Comparison of ENCODE assay signal across 15 cellular contexts in the genomic region with DNA sequence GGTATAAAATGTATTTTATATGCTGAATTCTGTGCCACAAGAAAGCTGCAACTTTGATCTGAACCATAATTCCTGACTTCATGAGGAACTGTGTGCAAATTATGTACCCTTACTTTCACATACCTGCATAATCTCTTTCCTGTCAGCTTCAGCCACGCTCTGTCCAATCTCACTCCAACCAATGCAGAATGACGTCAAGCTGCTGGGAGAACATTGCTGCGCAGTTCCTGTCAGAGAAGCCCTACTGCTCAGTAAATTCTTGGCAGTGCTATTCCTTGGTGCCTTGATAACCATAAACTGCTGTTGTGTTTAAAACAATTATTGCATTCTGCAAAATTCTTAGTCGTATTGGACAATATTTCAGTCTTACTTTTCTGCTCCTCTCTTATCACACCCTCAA.
A peak's percentile ranks its signal among the peaks of the same experiment; 100 is the strongest.
DNase-seq lines count a peak whose midpoint lies in the region; ATAC-seq and TF ChIP-seq lines count a peak whose summit lies in the region.
"Had no signal": no experiment of that assay in that cellular context is flagged by ENCODE, and none has a peak within 500 bp of the region (broad histone marks: within the 10 kb centered on the region; RNA-seq: fewer than 3 reads in every experiment).

No MANE protein-coding gene starts in this region.

- H3K4me1 Mint-ChIP-seq in CD4-positive, alpha-beta memory T cell: no peaks in the 10 kb centered on the region
- H3K4me1 Mint-ChIP-seq in endodermal cell: peaks cover 32% of the 10 kb centered on the region
- H3K4me1 Mint-ChIP-seq: activated T-helper 17 cell treated with anti-CD3 and anti-CD28 coated beads, Interleukin-2, amount 50 U/mL, for 72 hours had no signal

- H3K9ac ChIP-seq in muscle layer of colon (ENCODE audit: low read length) (no peak overlapping the region), endodermal cell (ENCODE audit: extremely low read depth, low read length, poor library complexity, severe bottlenecking) (no peak overlapping the region)

- TF ChIP-seq CTCF in fibroblast of villous mesenchyme (IDR thresholded peaks at IDR 0.05; ENCODE audit: insufficient read depth, low read depth, low read length) (no peak), endodermal cell (conservative IDR thresholded peaks at IDR 0.05) (no peak)

- peaks cover 5 to 43% (median 15%) of the 10 kb centered on the region in 8 donors for H3K9me3 Mint-ChIP-seq in CD4-positive, alpha-beta memory T cell
- no peaks in the 10 kb centered on the region for H3K9me3 Mint-ChIP-seq in endodermal cell
- H3K9me3 Mint-ChIP-seq: type B pancreatic cell had no signal

- H3K4me1 ChIP-seq in muscle layer of colon (ENCODE audit: insufficient read depth, low read length): peaks cover 27% of the 10 kb centered on the region
- no peaks in the 10 kb centered on the region for H3K4me1 ChIP-seq in CD4-positive, alpha-beta memory T cell (ENCODE audit: insufficient read depth, low read length)
- H3K4me1 ChIP-seq in endodermal cell (ENCODE audit: control insufficient read depth, insufficient read depth, low read length): peaks cover 4% of the 10 kb centered on the region

- POLR2A ChIA-PET in CD4-positive, alpha-beta memory T cell (lab: Charles Lee; ENCODE audit: partially characterized antibody): no interaction called here

- H3K27ac ChIP-seq in muscle layer of colon (ENCODE audit: low read depth, low read length): peak overlapping the region; percentile 64
- no peak overlapping the region for H3K27ac ChIP-seq in CD4-positive, alpha-beta memory T cell (ENCODE audit: low read depth, low read length)
- H3K27ac ChIP-seq in endodermal cell (ENCODE audit: low read depth, low read length): no peak overlapping the region

- 91 to 93% methylated on average over 3 to 4 of the region's 4 CpGs for WGBS in endodermal cell (ENCODE audit: insufficient coverage in 1 of 2, insufficient read length in 1 of 2), 2 experiments

- no peaks in the 10 kb centered on the region for H3K36me3 Mint-ChIP-seq in CD4-positive, alpha-beta memory T cell
- H3K36me3 Mint-ChIP-seq in endodermal cell (ENCODE audit: low read depth): no peaks in the 10 kb centered on the region
- H3K36me3 Mint-ChIP-seq: CD8-positive, alpha-beta T cell; type B pancreatic cell had no signal

- intact Hi-C loops in Right ventricle myocardium inferior (cut with DNase I) (no loop called here), cardiac septum (cut with DNase I) (no loop called here)
- intact Hi-C loops in CD4-positive, alpha-beta memory T cell (cut with micrococcal nuclease): no loop called here

- no peaks in the 10 kb centered on the region for H3K36me3 ChIP-seq in muscle layer of colon (ENCODE audit: insufficient read depth, low read length)
- H3K36me3 ChIP-seq in CD4-positive, alpha-beta memory T cell (ENCODE audit: insufficient read depth, low read length): no peaks in the 10 kb centered on the region
- no peaks in the 10 kb centered on the region for H3K36me3 ChIP-seq in endodermal cell (ENCODE audit: control insufficient read depth, insufficient read depth, low read length)

- no peak for DNase-seq in Right ventricle myocardium inferior (ENCODE audit: missing footprints)
- no peak for DNase-seq in cardiac septum (ENCODE audit: low spot score)
- peak; percentile 71 for DNase-seq in fibroblast of villous mesenchyme (ENCODE audit: low read depth)
- no peak for DNase-seq in CD4-positive, alpha-beta memory T cell
- DNase-seq in endodermal cell: no peak
- no peak for DNase-seq in SKM-1 (lab: John Stamatoyannopoulos, UW; ENCODE audit: unreplicated experiment)
- DNase-seq in stimulated activated naive CD8-positive, alpha-beta T cell treated with anti-CD3 and anti-CD28 coated beads, Interleukin-15, Interleukin-2, amounts not matched to agents 100 U/mL and 50 U/mL, for 24 hours: no peak
- DNase-seq: activated CD8-positive, alpha-beta T cell treated with anti-CD3 and anti-CD28 coated beads for 36 hours; CD8-positive, alpha-beta T cell; EL; midbrain; stimulated activated CD8-positive, alpha-beta memory T cell treated with anti-CD3 and anti-CD28 coated beads, Interleukin-4, amount 100 ng/mL, for 48 hours had no signal

- H3K27me3 Mint-ChIP-seq in CD4-positive, alpha-beta memory T cell: no peaks in the 10 kb centered on the region
- no peaks in the 10 kb centered on the region for H3K27me3 Mint-ChIP-seq in endodermal cell (ENCODE audit: insufficient read depth)
- H3K27me3 Mint-ChIP-seq: activated CD8-positive, alpha-beta T cell treated with anti-CD3 and anti-CD28 coated beads for 36 hours; activated T-helper 17 cell treated with anti-CD3 and anti-CD28 coated beads, Interleukin-2, amount 50 U/mL, for 72 hours had no signal

- H3K27ac Mint-ChIP-seq in CD4-positive, alpha-beta memory T cell: no peak overlapping the region
- no peak overlapping the region for H3K27ac Mint-ChIP-seq in endodermal cell
- H3K27ac Mint-ChIP-seq: activated CD8-positive, alpha-beta T cell treated with anti-CD3 and anti-CD28 coated beads for 36 hours; activated T-helper 17 cell treated with anti-CD3 and anti-CD28 coated beads, Interleukin-2, amount 50 U/mL, for 72 hours; CD8-positive, alpha-beta T cell; type B pancreatic cell had no signal

- H3K27me3 ChIP-seq in muscle layer of colon (ENCODE audit: control insufficient read depth in 1 of 2, insufficient read depth in 2 of 2, low read length in 2 of 2) (no peaks in the 10 kb centered on the region), endodermal cell (ENCODE audit: control insufficient read depth, insufficient read depth, low read length, poor library complexity, severe bottlenecking) (no peaks in the 10 kb centered on the region)
- H3K27me3 ChIP-seq in CD4-positive, alpha-beta memory T cell (ENCODE audit: insufficient read depth, low read length): no peaks in the 10 kb centered on the region

- ATAC-seq in Right ventricle myocardium inferior: peak; percentile 97
- no peak for ATAC-seq in stimulated activated naive CD8-positive, alpha-beta T cell treated with anti-CD3 and anti-CD28 coated beads, Interleukin-15, Interleukin-2, amounts not matched to agents 100 U/mL and 50 U/mL, for 24 hours
- ATAC-seq: activated CD8-positive, alpha-beta T cell treated with anti-CD3 and anti-CD28 coated beads for 36 hours; activated T-helper 17 cell treated with anti-CD3 and anti-CD28 coated beads, Interleukin-2, amount 50 U/mL, for 72 hours; CD8-positive, alpha-beta T cell had no signal

- CTCF ChIA-PET in CD4-positive, alpha-beta memory T cell (lab: Charles Lee; ENCODE audit: partially characterized antibody): no interaction called here

- H3K9me3 ChIP-seq in muscle layer of colon (ENCODE audit: low read length) (no peaks in the 10 kb centered on the region), endodermal cell (ENCODE audit: control insufficient read depth, low read length) (no peaks in the 10 kb centered on the region)
- H3K9me3 ChIP-seq in CD4-positive, alpha-beta memory T cell (ENCODE audit: control insufficient read depth in 1 of 2, low read length in 2 of 2): no peaks in the 10 kb centered on the region

- H3K4me3 ChIP-seq in fibroblast of villous mesenchyme (ENCODE audit: low read depth, low read length) (no peak overlapping the region), muscle layer of colon (ENCODE audit: low read depth in 1 of 2, low read length in 2 of 2) (peak overlapping the region in 1 of 2 donors; percentile 15), endodermal cell (ENCODE audit: low read length) (no peak overlapping the region)
- no peak overlapping the region for H3K4me3 ChIP-seq in CD4-positive, alpha-beta memory T cell (ENCODE audit: low read length in 2 of 2)

- no peak overlapping the region for H3K4me3 Mint-ChIP-seq in CD4-positive, alpha-beta memory T cell
- no peak overlapping the region for H3K4me3 Mint-ChIP-seq in endodermal cell
- H3K4me3 Mint-ChIP-seq: activated CD8-positive, alpha-beta T cell treated with anti-CD3 and anti-CD28 coated beads for 36 hours; activated T-helper 17 cell treated with anti-CD3 and anti-CD28 coated beads, Interleukin-2, amount 50 U/mL, for 72 hours; CD8-positive, alpha-beta T cell; type B pancreatic cell had no signal
